Comparison of ENCODE assay signal across 21 cellular contexts in the genomic region with DNA sequence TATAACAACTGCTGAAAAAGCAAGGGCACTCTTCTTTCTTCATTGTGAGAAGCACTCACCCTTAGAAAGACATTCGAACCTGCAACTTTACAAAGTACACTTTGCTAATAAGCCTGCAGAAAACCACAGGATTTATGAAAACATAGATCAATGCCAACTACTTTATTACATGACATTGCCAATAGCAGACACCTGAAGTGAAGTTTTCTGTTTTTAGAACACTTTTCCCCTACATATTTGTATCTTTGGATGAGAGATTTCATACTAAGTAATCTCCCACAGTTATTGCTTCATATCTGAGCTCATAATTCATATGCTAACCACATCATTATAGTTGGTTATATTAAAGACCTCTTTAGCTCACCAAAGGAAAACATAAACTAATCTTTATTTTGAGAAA.
"Had no signal": no experiment of that assay in that cellular context is flagged by ENCODE, and none has a peak within 500 bp of the region (broad histone marks: within the 10 kb centered on the region; RNA-seq: fewer than 3 reads in every experiment).

No MANE protein-coding gene starts in this region.

- H3K4me3 ChIP-seq: esophagus muscularis mucosa, gastroesophageal sphincter, hepatocyte, psoas muscle, right atrium auricular region, testis, transverse colon had no signal

- DNase-seq: activated CD4-positive, alpha-beta T cell treated with anti-CD3 and anti-CD28 coated beads for 36 hours; activated CD4-positive, CD25-positive, alpha-beta regulatory T cell; activated CD8-positive, alpha-beta memory T cell treated with anti-CD3 and anti-CD28 coated beads, Interleukin-2, amount 10 ng/mL, durations not matched to agents 7 days and 5 days; activated CD8-positive, alpha-beta T cell treated with anti-CD3 and anti-CD28 coated beads, Interleukin-2, amount 10 ng/mL, durations not matched to agents 7 days and 5 days; activated naive CD8-positive, alpha-beta T cell treated with anti-CD3 and anti-CD28 coated beads, Interleukin-2, amount 50 U/mL, for 24 hours; activated T-cell treated with anti-CD3 and anti-CD28 coated beads, Interleukin-2, amount 50 U/mL, for 48 hours; anterior cingulate cortex; dermis blood vessel endothelial cell; effector CD4-positive, alpha-beta T cell; midbrain; naive thymus-derived CD4-positive, alpha-beta T cell; occipital lobe; psoas muscle; stimulated activated CD4-positive, alpha-beta T cell treated with anti-CD3 and anti-CD28 coated beads, Interleukin-2, amount 100 ng/mL, for 48 hours; stimulated activated naive CD8-positive, alpha-beta T cell treated with anti-CD3 and anti-CD28 coated beads, Interleukin-15, Interleukin-2, amounts not matched to agents 100 U/mL and 50 U/mL, for 24 hours; testis; transverse colon had no signal

- ATAC-seq: activated CD4-positive, alpha-beta T cell treated with anti-CD3 and anti-CD28 coated beads for 36 hours; activated CD8-positive, alpha-beta memory T cell treated with anti-CD3 and anti-CD28 coated beads, Interleukin-2, amount 10 ng/mL, durations not matched to agents 7 days and 5 days; activated CD8-positive, alpha-beta T cell treated with anti-CD3 and anti-CD28 coated beads, Interleukin-2, amount 10 ng/mL, durations not matched to agents 7 days and 5 days; activated naive CD8-positive, alpha-beta T cell treated with anti-CD3 and anti-CD28 coated beads, Interleukin-2, amount 50 U/mL, for 24 hours; gastroesophageal sphincter; naive thymus-derived CD4-positive, alpha-beta T cell; psoas muscle; stimulated activated naive CD8-positive, alpha-beta T cell treated with anti-CD3 and anti-CD28 coated beads, Interleukin-15, Interleukin-2, amounts not matched to agents 100 U/mL and 50 U/mL, for 24 hours had no signal
